ENCODE assay signal across 12 cellular contexts in the genomic region with DNA sequence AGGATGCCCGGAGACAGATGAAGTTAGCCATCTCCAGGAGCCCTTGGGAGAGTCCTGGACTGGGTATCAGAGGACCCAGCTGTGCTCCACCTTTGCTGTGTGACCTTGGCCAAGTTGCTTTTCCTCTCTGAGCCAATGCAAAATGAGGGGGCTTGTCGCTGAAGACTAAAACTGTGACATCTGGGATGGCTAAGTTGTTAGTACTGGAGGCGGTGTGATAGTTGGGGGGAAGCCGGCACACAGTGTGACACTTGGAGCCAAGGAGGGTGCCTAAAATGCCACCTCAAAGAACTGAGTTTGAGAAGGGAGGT. TPM values are rescaled to one million over a fixed set of nuclear protein-coding genes. Genes with fewer than 3 reads are reported as not detected.
A peak's percentile ranks its signal among the peaks of the same experiment; 100 is the strongest.
DNase-seq lines count a peak whose midpoint lies in the region; ATAC-seq, FAIRE-seq and TF ChIP-seq lines count a peak whose summit lies in the region.
"Had no signal": no experiment of that assay in that cellular context is flagged by ENCODE, and none has a peak within 500 bp of the region (broad histone marks: within the 10 kb centered on the region; RNA-seq: fewer than 3 reads in every experiment).

No MANE protein-coding gene starts in this region.

- BruUV-seq in Panc1 (replicated peaks; lab: Mats Ljungman, UMichigan): no TSS peak

- TF ChIP-seq POLR2A in esophagus squamous epithelium (IDR thresholded peaks at IDR 0.05): no peak

- H3K9me3 ChIP-seq in Panc1 (ENCODE audit: control insufficient read depth, insufficient read depth, low read depth, low read length) (no peaks in the 10 kb centered on the region), esophagus squamous epithelium (no peaks in the 10 kb centered on the region), neuron (ENCODE audit: low read length) (no peaks in the 10 kb centered on the region)
- H3K9me3 ChIP-seq: neutrophil had no signal

- no peaks in the 10 kb centered on the region for H3K4me1 ChIP-seq in Panc1 (ENCODE audit: control insufficient read depth, insufficient read depth, low read length)
- peaks cover 8 to 20% (median 15%) of the 10 kb centered on the region in 3 donors for H3K4me1 ChIP-seq in esophagus squamous epithelium
- peaks cover 3% of the 10 kb centered on the region for H3K4me1 ChIP-seq in neuron (ENCODE audit: insufficient read depth, low read length)

- TF ChIP-seq CTCF in AG04449 (IDR thresholded peaks at IDR 0.05; ENCODE audit: insufficient read depth, low read length, missing control alignments): no peak
- no peak for TF ChIP-seq CTCF in Panc1 (IDR thresholded peaks at IDR 0.05)
- no peak for TF ChIP-seq CTCF in esophagus squamous epithelium (IDR thresholded peaks at IDR 0.05)
- TF ChIP-seq CTCF in D721Med (IDR thresholded peaks at IDR 0.05; ENCODE audit: insufficient read depth, missing control alignments): no peak

- H3K4me3 ChIP-seq in AG04449 (ENCODE audit: low read depth, low read length): peak overlapping the region; percentile 62
- peak overlapping the region; percentile 36 for H3K4me3 ChIP-seq in Panc1 (ENCODE audit: low read depth in 2 of 2, low read length in 2 of 2)
- H3K4me3 ChIP-seq in esophagus squamous epithelium: peak overlapping the region; percentile 11 to 63 (median 36)
- peak overlapping the region; percentile 53 for H3K4me3 ChIP-seq in neuron (ENCODE audit: low read length)

- H3K27ac ChIP-seq in Panc1 (ENCODE audit: low read length) (no peak overlapping the region), esophagus squamous epithelium (peak overlapping the region in 1 of 4 donors; percentile 43)
- H3K27ac ChIP-seq: neutrophil had no signal

- DNase-seq in AG04449 (ENCODE audit: low read depth, low spot score) (no peak), Panc1 (ENCODE audit: low read depth, low spot score) (no peak), esophagus squamous epithelium (lab: John Stamatoyannopoulos, UW) (no peak), D721Med (ENCODE audit: insufficient read length, low spot score) (no peak), UCSD-AML1 (lab: John Stamatoyannopoulos, UW; ENCODE audit: unreplicated experiment) (no peak)
- no peak for DNase-seq in stimulated activated CD4-positive, alpha-beta T cell treated with anti-CD3 and anti-CD28 coated beads, Interleukin-4, amount 100 ng/mL, for 24 hours
- DNase-seq: activated CD4-positive, alpha-beta T cell treated with anti-CD3 and anti-CD28 coated beads for 4 hours; activated naive CD8-positive, alpha-beta T cell treated with anti-CD3 and anti-CD28 coated beads, Interleukin-2, amount 50 U/mL, for 24 hours; CD4-positive, CD25-positive, alpha-beta regulatory T cell had no signal

- intact Hi-C loops in Panc1 (cut with micrococcal nuclease; ENCODE audit: unreplicated experiment): no loop called here
- intact Hi-C loops in esophagus squamous epithelium (cut with DNase I): no loop called here

- POLR2A ChIA-PET in AG04449 (lab: Yijun Ruan, JAX) (no interaction called here), Panc1 (lab: Charles Lee) (no interaction called here)

- CTCF ChIA-PET in AG04449 (lab: Yijun Ruan, JAX) (interaction anchor here (2.2 kb wide), 1 partner anchor 16 kb away, joined by 8 read pairs; a partner anchor contains a TSS), Panc1 (lab: Charles Lee) (interaction anchor here (0.7 kb wide), 1 partner anchor 38 kb away, joined by 3 read pairs; no protein-coding TSS in a partner anchor)

- peak overlapping the region; percentile 44 for H2AFZ ChIP-seq in neuron (ENCODE audit: low read depth, low read length)

- FAIRE-seq in D721Med (lab: Jason Lieb, UNC): no peak

- 76 to 88% methylated on average over 2 to 4 of the region's 4 CpGs for WGBS in esophagus squamous epithelium, 2 donors

- ATAC-seq in Panc1: no peak
- ATAC-seq in HG03025 (IDR thresholded peaks at IDR 0.05; ENCODE audit: low FRiP score, unreplicated experiment): no peak
- ATAC-seq: activated naive CD8-positive, alpha-beta T cell treated with anti-CD3 and anti-CD28 coated beads, Interleukin-2, amount 50 U/mL, for 24 hours had no signal

- H3K27me3 ChIP-seq in Panc1 (ENCODE audit: control insufficient read depth, insufficient read depth, low read length) (no peaks in the 10 kb centered on the region), esophagus squamous epithelium (no peaks in the 10 kb centered on the region), neuron (ENCODE audit: insufficient read depth, low read length) (peaks cover 12% of the 10 kb centered on the region)

- in situ Hi-C loops in Panc1 (cut with HindIII; ENCODE audit: low pct_unique_long_range_greater_than_20kb, low sequenced_read_pairs): no loop called here

- no peaks in the 10 kb centered on the region for H3K36me3 ChIP-seq in Panc1 (ENCODE audit: control insufficient read depth, insufficient read depth, low read length)
- H3K36me3 ChIP-seq in esophagus squamous epithelium: no peaks in the 10 kb centered on the region
- no peaks in the 10 kb centered on the region for H3K36me3 ChIP-seq in neuron (ENCODE audit: insufficient read depth, low read length)
- H3K36me3 ChIP-seq: neutrophil had no signal

RNA-seq across cellular contexts. Expression of a gene that starts 0.5 kb away (rescaled TPM):
- 1.7 TPM for total RNA-seq in Panc1 (2021; ENCODE audit: unreplicated experiment)
- polyA plus RNA-seq in Panc1 (2012; ENCODE audit: insufficient read length): 2.1 TPM
- total RNA-seq in esophagus squamous epithelium: 1 to 10 TPM in 2 of 4 donors, under 1 TPM in 2; 0.22 to 2.4 (median 0.84) TPM
- total RNA-seq: CD4-positive, CD25-positive, alpha-beta regulatory T cell had no signal

RNA-seq across cellular contexts. Expression of a gene that starts 15.9 kb away (rescaled TPM):
- total RNA-seq in Panc1 (2021; ENCODE audit: unreplicated experiment): 84.4 TPM
- polyA plus RNA-seq in Panc1 (2012; ENCODE audit: insufficient read length): 108 TPM
- 100 to 1,000 TPM in 2 of 4 donors, 10 to 100 TPM in 2; 13.3 to 291 (median 67.6) TPM for total RNA-seq in esophagus squamous epithelium

RNA-seq across cellular contexts. Expression of a gene that starts 17.1 kb away (rescaled TPM):
- total RNA-seq in Panc1 (2021; ENCODE audit: unreplicated experiment) (not detected), esophagus squamous epithelium (10 to 100 TPM in 1 of 4 donors, 1 to 10 TPM in 3; 5.0 to 27.0 (median 7.8) TPM)
- not detected for polyA plus RNA-seq in Panc1 (2012; ENCODE audit: insufficient read length)
- total RNA-seq: CD4-positive, CD25-positive, alpha-beta regulatory T cell had no signal
- polyA plus RNA-seq: CD4-positive, CD25-positive, alpha-beta regulatory T cell had no signal

RNA-seq across cellular contexts. Expression of a gene that starts 36.7 kb away (rescaled TPM):
- 23.5 TPM for total RNA-seq in Panc1 (2021; ENCODE audit: unreplicated experiment)
- 25.4 TPM for polyA plus RNA-seq in Panc1 (2012; ENCODE audit: insufficient read length)
- 10 to 100 TPM; 20.1 to 34.0 (median 27.5) TPM for total RNA-seq in esophagus squamous epithelium

RNA-seq across cellular contexts. Expression of a gene that starts 42.1 kb away (rescaled TPM):
- total RNA-seq in Panc1 (2021; ENCODE audit: unreplicated experiment): 71.7 TPM
- polyA plus RNA-seq in Panc1 (2012; ENCODE audit: insufficient read length): 51.5 TPM
- total RNA-seq in esophagus squamous epithelium: 100 to 1,000 TPM in 1 of 4 donors, 10 to 100 TPM in 3; 28.2 to 158 (median 45.8) TPM
